In genomic region chr5:78597858-78598415, GRCh38 we compare ENCODE assay signal across 16 cellular contexts. TPM values are rescaled to one million over a fixed set of nuclear protein-coding genes. Genes with fewer than 3 reads are reported as not detected.
DNase-seq lines count a peak whose midpoint lies in the region; ATAC-seq, FAIRE-seq and TF ChIP-seq lines count a peak whose summit lies in the region.
"Had no signal": no experiment of that assay in that cellular context is flagged by ENCODE, and none has a peak within 500 bp of the region (broad histone marks: within the 10 kb centered on the region; RNA-seq: fewer than 3 reads in every experiment).

No MANE protein-coding gene starts in this region.

- BruUV-seq in Calu3 (replicated peaks; lab: Mats Ljungman, UMichigan), result no TSS peak

- H3K9ac ChIP-seq in endodermal cell (ENCODE audit: extremely low read depth, low read length, poor library complexity, severe bottlenecking), result no peak overlapping the region
- H3K9ac ChIP-seq: parathyroid adenoma had no signal

- peaks cover 85% of the 10 kb centered on the region for H3K4me1 Mint-ChIP-seq in Calu3 (ENCODE audit: low read depth, unreplicated experiment)
- H3K4me1 Mint-ChIP-seq in endodermal cell, result peaks cover 42% of the 10 kb centered on the region
- peaks cover 86% of the 10 kb centered on the region for H3K4me1 Mint-ChIP-seq in nephron
- H3K4me1 Mint-ChIP-seq: stimulated activated effector memory CD8-positive, alpha-beta T cell treated with anti-CD3 and anti-CD28 coated beads, Interleukin-12 subunit alpha, Interleukin-12 subunit beta, amount 100 ng/mL, for 72 hours had no signal

- no peak for TF ChIP-seq CTCF in Calu3 (IDR thresholded peaks at IDR 0.05; ENCODE audit: unreplicated experiment)
- TF ChIP-seq CTCF in endodermal cell (conservative IDR thresholded peaks at IDR 0.05), result no peak
- no peak for TF ChIP-seq CTCF in nephron (IDR thresholded peaks at IDR 0.05; ENCODE audit: unreplicated experiment in 3 of 3)
- TF ChIP-seq CTCF in WERI-Rb-1 (IDR thresholded peaks at IDR 0.05; ENCODE audit: low read depth, low read length), result no peak

- no peak for FAIRE-seq in RCC 7860 (lab: Jason Lieb, UNC)

- DNase-seq in Calu3 (no peak), RCC 7860 (ENCODE audit: low spot score) (peak; percentile 4), endodermal cell (no peak), WERI-Rb-1 (no peak), HuH-7 (ENCODE audit: low spot score) (no peak)
- no peak for DNase-seq in stimulated activated CD4-positive, alpha-beta T cell treated with anti-CD3 and anti-CD28 coated beads, Interleukin-12 subunit alpha, Interleukin-12 subunit beta, amount 100 ng/mL, for 4 hours
- DNase-seq: heart left ventricle; left ventricle myocardium superior; NCI-H82; SJCRH30; stimulated activated CD4-positive, alpha-beta T cell treated with anti-CD3 and anti-CD28 coated beads, Interleukin-2, amount 100 ng/mL, for 48 hours had no signal

- no peak overlapping the region for H3K4me3 Mint-ChIP-seq in Calu3 (ENCODE audit: low read depth, unreplicated experiment)
- H3K4me3 Mint-ChIP-seq in endodermal cell, result no peak overlapping the region
- H3K4me3 Mint-ChIP-seq in nephron, result no peak overlapping the region
- H3K4me3 Mint-ChIP-seq: stimulated activated effector memory CD8-positive, alpha-beta T cell treated with anti-CD3 and anti-CD28 coated beads, Interleukin-12 subunit alpha, Interleukin-12 subunit beta, amount 100 ng/mL, for 72 hours had no signal

- H3K27ac ChIP-seq in endodermal cell (ENCODE audit: low read depth, low read length) (no peak overlapping the region), WERI-Rb-1 (no peak overlapping the region)
- H3K27ac ChIP-seq: parathyroid adenoma, SJCRH30, vagina had no signal

- H3K4me3 ChIP-seq in endodermal cell (ENCODE audit: low read length) (no peak overlapping the region), WERI-Rb-1 (ENCODE audit: low read depth, low read length) (no peak overlapping the region)
- H3K4me3 ChIP-seq: heart left ventricle, SJCRH30, vagina had no signal

- H3K27me3 Mint-ChIP-seq in Calu3 (ENCODE audit: unreplicated experiment) (no peaks in the 10 kb centered on the region), endodermal cell (ENCODE audit: insufficient read depth) (no peaks in the 10 kb centered on the region), nephron (ENCODE audit: low read depth) (no peaks in the 10 kb centered on the region)

- no peaks in the 10 kb centered on the region for H3K27me3 ChIP-seq in endodermal cell (ENCODE audit: control insufficient read depth, insufficient read depth, low read length, poor library complexity, severe bottlenecking)
- no peaks in the 10 kb centered on the region for H3K27me3 ChIP-seq in WERI-Rb-1 (ENCODE audit: insufficient read depth, low read depth, severe bottlenecking)
- H3K27me3 ChIP-seq: heart left ventricle, SJCRH30, vagina had no signal

- H3K27ac Mint-ChIP-seq in Calu3 (ENCODE audit: unreplicated experiment) (peak overlapping the region; percentile 96), endodermal cell (peak overlapping the region; percentile 65), nephron (peak overlapping the region; percentile 92 to 96 (median 95))
- H3K27ac Mint-ChIP-seq: stimulated activated effector memory CD8-positive, alpha-beta T cell treated with anti-CD3 and anti-CD28 coated beads, Interleukin-12 subunit alpha, Interleukin-12 subunit beta, amount 100 ng/mL, for 72 hours had no signal

- H3K36me3 ChIP-seq in endodermal cell (ENCODE audit: control insufficient read depth, insufficient read depth, low read length) (peaks cover 63% of the 10 kb centered on the region), WERI-Rb-1 (peaks cover 2% of the 10 kb centered on the region; the same call in 1 of the 2 replicates)
- H3K36me3 ChIP-seq: heart left ventricle, SJCRH30, vagina had no signal

- H3K4me1 ChIP-seq in endodermal cell (ENCODE audit: control insufficient read depth, insufficient read depth, low read length), result no peaks in the 10 kb centered on the region

- H3K36me3 Mint-ChIP-seq in Calu3 (ENCODE audit: insufficient read depth, unreplicated experiment), result peaks cover 12% of the 10 kb centered on the region
- H3K36me3 Mint-ChIP-seq in endodermal cell (ENCODE audit: low read depth), result peaks cover 48% of the 10 kb centered on the region
- H3K36me3 Mint-ChIP-seq in nephron (ENCODE audit: low read depth), result peaks cover 17% of the 10 kb centered on the region
- H3K36me3 Mint-ChIP-seq: stimulated activated effector memory CD8-positive, alpha-beta T cell treated with anti-CD3 and anti-CD28 coated beads, Interleukin-12 subunit alpha, Interleukin-12 subunit beta, amount 100 ng/mL, for 72 hours had no signal

- H3K9me3 Mint-ChIP-seq in Calu3 (ENCODE audit: low read depth, unreplicated experiment) (no peaks in the 10 kb centered on the region), endodermal cell (no peaks in the 10 kb centered on the region), nephron (no peaks in the 10 kb centered on the region)
- H3K9me3 Mint-ChIP-seq: stimulated activated effector memory CD8-positive, alpha-beta T cell treated with anti-CD3 and anti-CD28 coated beads, Interleukin-12 subunit alpha, Interleukin-12 subunit beta, amount 100 ng/mL, for 72 hours had no signal

- intact Hi-C loops in Calu3 (cut with micrococcal nuclease; ENCODE audit: unreplicated experiment), result loop anchor here (5.0 kb wide), 1 partner anchor 44 kb away; no protein-coding TSS in a partner anchor

- no peak for ATAC-seq in GM21825 (IDR thresholded peaks at IDR 0.05; ENCODE audit: unreplicated experiment)
- ATAC-seq: left ventricle myocardium superior; stimulated activated effector memory CD8-positive, alpha-beta T cell treated with anti-CD3 and anti-CD28 coated beads, Interleukin-12 subunit alpha, Interleukin-12 subunit beta, amount 100 ng/mL, for 72 hours had no signal

- CTCF ChIA-PET in Calu3 (lab: Charles Lee), result interaction anchor here (0.6 to 1.4 kb wide), 2 partner anchors 29 to 644 kb away, joined by 3 to 7 read pairs; no protein-coding TSS in a partner anchor

- WGBS in endodermal cell (ENCODE audit: insufficient coverage in 1 of 2, insufficient read length in 1 of 2), 2 experiments, result 100% methylated on average over 1 of the region's 1 CpG; no CpG with 5 or more reads in 1 of the 2 experiments

- H3K9me3 ChIP-seq in endodermal cell (ENCODE audit: control insufficient read depth, low read length) (no peaks in the 10 kb centered on the region), WERI-Rb-1 (ENCODE audit: severe bottlenecking) (no peaks in the 10 kb centered on the region)
- H3K9me3 ChIP-seq: heart left ventricle, SJCRH30, vagina had no signal

RNA-seq across cellular contexts. Expression of gene LHFPL2, which starts 50.6 kb away (rescaled TPM):
- total RNA-seq in Calu3 (2022) (30.9 and 43.6 TPM in 2 replicates), endodermal cell (100 to 1,000 TPM; 136 to 238 TPM)
- 23.7 TPM for polyA plus RNA-seq in endodermal cell (2013, experiment 1 of 2)
- 24.8 TPM for polyA plus RNA-seq in endodermal cell (2013, experiment 2 of 2)
